ENCODE assay signal across 2 cellular contexts in genomic region chr12:38983117-38983571, GRCh38.
TF ChIP-seq lines count a peak whose summit lies in the region.

No MANE protein-coding gene starts in this region.

TF ChIP-seq in A549, 52 proteins besides CTCF, POLR2A, EP300 and RAD21:
- no peak for TF ChIP-seq RCOR1 (IDR thresholded peaks at IDR 0.05; ENCODE audit: low read depth, low read length)
- no peak for TF ChIP-seq JUN (IDR thresholded peaks at IDR 0.05)
- TF ChIP-seq POLR2AphosphoS2 (conservative IDR thresholded peaks at IDR 0.05; ENCODE audit: low read length), result no peak
- no peak for TF ChIP-seq GATA3 (IDR thresholded peaks at IDR 0.05; ENCODE audit: borderline replicate concordance)
- no peak for TF ChIP-seq KDM1A (IDR thresholded peaks at IDR 0.05; ENCODE audit: low read depth)
- no peak for TF ChIP-seq MAFK (IDR thresholded peaks at IDR 0.05; ENCODE audit: partially characterized antibody)
- TF ChIP-seq EHF (CRISPR knock-in tag; IDR thresholded peaks at IDR 0.05), result no peak
- no peak for TF ChIP-seq NR3C1 (IDR thresholded peaks at IDR 0.05)
- TF ChIP-seq ESRRA (IDR thresholded peaks at IDR 0.05; ENCODE audit: borderline replicate concordance, low read length), result no peak
- TF ChIP-seq BHLHE40 (IDR thresholded peaks at IDR 0.05; ENCODE audit: low read depth, low read length), result no peak

TF ChIP-seq in H1, 55 proteins besides CTCF, POLR2A, EP300 and RAD21:
- TF ChIP-seq CHD2 (IDR thresholded peaks at IDR 0.05; ENCODE audit: low read length) (no peak), NRF1 (IDR thresholded peaks at IDR 0.05; ENCODE audit: low read depth, low read length) (no peak), JUN (IDR thresholded peaks at IDR 0.05; ENCODE audit: low read depth, low read length) (no peak), CHD7 (IDR thresholded peaks at IDR 0.05; ENCODE audit: insufficient replicate concordance, low read length) (no peak), SP2 (IDR thresholded peaks at IDR 0.05; ENCODE audit: low read length) (no peak), MAX (IDR thresholded peaks at IDR 0.05) (no peak), SAP30 (IDR thresholded peaks at IDR 0.05; ENCODE audit: insufficient read depth, insufficient replicate concordance, low read length) (no peak), KDM1A (IDR thresholded peaks at IDR 0.05; ENCODE audit: borderline replicate concordance, low read length) (no peak), SIX5 (IDR thresholded peaks at IDR 0.05; ENCODE audit: low read depth, low read length) (no peak), SP4 (IDR thresholded peaks at IDR 0.05; ENCODE audit: low read length) (no peak)
